Comparison of ENCODE assay signal across 28 cellular contexts in the genomic region with DNA sequence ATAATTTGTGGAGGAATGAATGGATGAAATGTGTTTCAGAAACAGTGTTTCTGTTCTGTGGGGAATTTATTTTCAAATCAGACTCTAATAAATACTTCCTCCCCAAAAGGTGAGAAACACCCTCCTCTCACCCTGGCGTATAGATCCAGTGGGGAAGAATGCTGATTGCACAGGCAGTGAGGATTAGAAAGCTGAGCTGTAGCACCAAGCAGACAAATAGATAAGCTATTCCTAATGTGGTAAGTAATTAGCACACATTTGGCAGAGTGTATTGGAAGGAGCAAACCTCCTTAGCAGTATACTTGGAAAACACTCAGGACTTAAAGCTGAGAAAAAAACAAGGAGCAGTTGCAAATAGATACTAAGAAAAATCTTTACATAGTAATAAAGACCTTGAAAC.
"Had no signal": no experiment of that assay in that cellular context is flagged by ENCODE, and none has a peak within 500 bp of the region (broad histone marks: within the 10 kb centered on the region; RNA-seq: fewer than 3 reads in every experiment).

No MANE protein-coding gene starts in this region.

- ATAC-seq: natural killer cell; psoas muscle; right cardiac atrium; right lobe of liver; stimulated activated effector memory CD8-positive, alpha-beta T cell treated with anti-CD3 and anti-CD28 coated beads, Interleukin-12 subunit alpha, Interleukin-12 subunit beta, amount 100 ng/mL, for 72 hours; stimulated activated naive B cell treated with anti-CD40 and anti-IgM and Interleukin-4, amounts not matched to agents 10 μg/mL and 1 μg/mL and 100 μg/mL, for 72 hours had no signal

- DNase-seq: natural killer cell; occipital lobe; ovary; posterior cingulate gyrus; psoas muscle; right cardiac atrium; right lobe of liver; sigmoid colon; small intestine; stimulated activated CD4-positive, alpha-beta T cell treated with anti-CD3 and anti-CD28 coated beads, Interleukin-15, amount 100 ng/mL, for 24 hours; stimulated activated CD4-positive, alpha-beta T cell treated with anti-CD3 and anti-CD28 coated beads, Interleukin-2, amount 100 ng/mL, for 24 hours; stimulated activated CD4-positive, alpha-beta T cell treated with anti-CD3 and anti-CD28 coated beads, Interleukin-2, amount 100 ng/mL, for 48 hours; stimulated activated CD4-positive, alpha-beta T cell treated with anti-CD3 and anti-CD28 coated beads, Interleukin-4, amount 100 ng/mL, for 24 hours; stimulated activated naive B cell treated with anti-CD40 and anti-IgM and Interleukin-4, amounts not matched to agents 10 μg/mL and 1 μg/mL and 100 μg/mL, for 72 hours; stimulated activated naive CD4-positive, alpha-beta T cell treated with Interleukin-2 at 50 U/mL for 16 hours; stomach; thyroid gland; trophoblast cell; upper lobe of left lung had no signal

- H3K9me3 ChIP-seq: ovary, psoas muscle, right lobe of liver, sigmoid colon, stomach, thoracic aorta, thyroid gland, tibial nerve, upper lobe of left lung, vagina had no signal

- H3K4me1 Mint-ChIP-seq: natural killer cell; nephron; neural progenitor cell; stimulated activated effector memory CD8-positive, alpha-beta T cell treated with anti-CD3 and anti-CD28 coated beads, Interleukin-12 subunit alpha, Interleukin-12 subunit beta, amount 100 ng/mL, for 72 hours; stimulated activated naive B cell treated with anti-CD40 and anti-IgM and Interleukin-4, amounts not matched to agents 10 μg/mL and 1 μg/mL and 100 μg/mL, for 72 hours had no signal

- H3K27me3 ChIP-seq: neural progenitor cell, ovary, right lobe of liver, sigmoid colon, stomach, thyroid gland, tibial nerve, upper lobe of left lung, vagina had no signal

- H3K9me3 Mint-ChIP-seq: natural killer cell; nephron; neural progenitor cell; stimulated activated effector memory CD8-positive, alpha-beta T cell treated with anti-CD3 and anti-CD28 coated beads, Interleukin-12 subunit alpha, Interleukin-12 subunit beta, amount 100 ng/mL, for 72 hours; stimulated activated naive B cell treated with anti-CD40 and anti-IgM and Interleukin-4, amounts not matched to agents 10 μg/mL and 1 μg/mL and 100 μg/mL, for 72 hours; stimulated activated naive CD8-positive, alpha-beta T cell treated with anti-CD3 and anti-CD28 coated beads, Interleukin-15, Interleukin-2, amounts not matched to agents 100 ng/mL and 50 ng/mL, for 24 hours had no signal

- H3K27ac ChIP-seq: neural progenitor cell, ovary, parathyroid adenoma, psoas muscle, right lobe of liver, stomach, thoracic aorta, thyroid gland, tibial nerve, upper lobe of left lung, vagina had no signal

- H3K4me3 Mint-ChIP-seq: natural killer cell; nephron; neural progenitor cell; stimulated activated effector memory CD8-positive, alpha-beta T cell treated with anti-CD3 and anti-CD28 coated beads, Interleukin-12 subunit alpha, Interleukin-12 subunit beta, amount 100 ng/mL, for 72 hours; stimulated activated naive B cell treated with anti-CD40 and anti-IgM and Interleukin-4, amounts not matched to agents 10 μg/mL and 1 μg/mL and 100 μg/mL, for 72 hours; stimulated activated naive CD8-positive, alpha-beta T cell treated with anti-CD3 and anti-CD28 coated beads, Interleukin-15, Interleukin-2, amounts not matched to agents 100 ng/mL and 50 ng/mL, for 24 hours had no signal

- H3K36me3 ChIP-seq: neural progenitor cell, ovary, right lobe of liver, sigmoid colon, stomach, thoracic aorta, thyroid gland, tibial nerve, upper lobe of left lung, vagina had no signal

- H3K27ac Mint-ChIP-seq: natural killer cell; nephron; neural progenitor cell; progenitor cell of endocrine pancreas; stimulated activated effector memory CD8-positive, alpha-beta T cell treated with anti-CD3 and anti-CD28 coated beads, Interleukin-12 subunit alpha, Interleukin-12 subunit beta, amount 100 ng/mL, for 72 hours; stimulated activated naive B cell treated with anti-CD40 and anti-IgM and Interleukin-4, amounts not matched to agents 10 μg/mL and 1 μg/mL and 100 μg/mL, for 72 hours; stimulated activated naive CD8-positive, alpha-beta T cell treated with anti-CD3 and anti-CD28 coated beads, Interleukin-15, Interleukin-2, amounts not matched to agents 100 ng/mL and 50 ng/mL, for 24 hours had no signal

- H3K27me3 Mint-ChIP-seq: progenitor cell of endocrine pancreas had no signal

- H3K36me3 Mint-ChIP-seq: natural killer cell; neural progenitor cell; stimulated activated effector memory CD8-positive, alpha-beta T cell treated with anti-CD3 and anti-CD28 coated beads, Interleukin-12 subunit alpha, Interleukin-12 subunit beta, amount 100 ng/mL, for 72 hours; stimulated activated naive B cell treated with anti-CD40 and anti-IgM and Interleukin-4, amounts not matched to agents 10 μg/mL and 1 μg/mL and 100 μg/mL, for 72 hours had no signal

- H3K4me3 ChIP-seq: neural progenitor cell, ovary, psoas muscle, right lobe of liver, sigmoid colon, stomach, thoracic aorta, thyroid gland, tibial nerve, upper lobe of left lung, vagina had no signal
